In genomic region chr10:85971494-85971893, GRCh38 we compare ENCODE assay signal across 31 cellular contexts.
DNase-seq lines count a peak whose midpoint lies in the region; ATAC-seq and TF ChIP-seq lines count a peak whose summit lies in the region.
"Had no signal": no experiment of that assay in that cellular context is flagged by ENCODE, and none has a peak within 500 bp of the region (broad histone marks: within the 10 kb centered on the region; RNA-seq: fewer than 3 reads in every experiment).

No MANE protein-coding gene starts in this region.

- no peaks in the 10 kb centered on the region for H3K36me3 Mint-ChIP-seq in endodermal cell (ENCODE audit: low read depth)
- H3K36me3 Mint-ChIP-seq: CD14-positive monocyte; CD4-positive, alpha-beta memory T cell; CD4-positive, CD25-positive, alpha-beta regulatory T cell; CD8-positive, alpha-beta memory T cell; CD8-positive, alpha-beta T cell had no signal

- CTCF ChIA-PET in HEK293 (lab: Yijun Ruan, JAX): interaction anchor here (0.6 to 1.2 kb wide), 2 partner anchors 25 to 405 kb away, joined by 3 read pairs; no protein-coding TSS in a partner anchor

- no peak overlapping the region for H3K9ac ChIP-seq in endodermal cell (ENCODE audit: extremely low read depth, low read length, poor library complexity, severe bottlenecking)
- H3K9ac ChIP-seq: BLaER1; BLaER1 treated with 17β-estradiol and CSF1 and Interleukin-3, amounts not matched to agents 10 nM and 100 nM had no signal

- DNase-seq in endodermal cell (no peak), NCI-H69 (lab: John Stamatoyannopoulos, UW) (no peak)
- DNase-seq: 8988T; ACHN; AML-193; BE2C; C1 segment of cervical spinal cord; Caco-2; Calu3; CD4-positive, alpha-beta memory T cell; CD4-positive, alpha-beta T cell; CD4-positive, CD25-positive, alpha-beta regulatory T cell; CD8-positive, alpha-beta memory T cell; CD8-positive, alpha-beta T cell; COR-L47; DMS 273 treated with DMSO at 0.1 percent for 48 hours; DMS153; DMS53; DMS79; DMS79 treated with DMSO at 0.1 percent for 48 hours; DND-41; EL had no signal

- H3K4me3 Mint-ChIP-seq in endodermal cell: no peak overlapping the region
- H3K4me3 Mint-ChIP-seq: B cell; CD14-positive monocyte; CD4-positive, alpha-beta memory T cell; CD4-positive, alpha-beta T cell; CD4-positive, CD25-positive, alpha-beta regulatory T cell; CD8-positive, alpha-beta memory T cell; CD8-positive, alpha-beta T cell had no signal

- H3K27ac Mint-ChIP-seq in endodermal cell: no peak overlapping the region
- H3K27ac Mint-ChIP-seq: B cell; CD14-positive monocyte; CD4-positive, alpha-beta memory T cell; CD4-positive, alpha-beta T cell; CD4-positive, CD25-positive, alpha-beta regulatory T cell; CD8-positive, alpha-beta memory T cell; CD8-positive, alpha-beta T cell had no signal

- peaks cover 7% of the 10 kb centered on the region for H3K9me3 Mint-ChIP-seq in endodermal cell

- H3K36me3 ChIP-seq in HEK293 (ENCODE audit: control insufficient read depth in 2 of 2, insufficient read depth in 1 of 2, low read length in 2 of 2) (no peaks in the 10 kb centered on the region), endodermal cell (ENCODE audit: control insufficient read depth, insufficient read depth, low read length) (no peaks in the 10 kb centered on the region)
- H3K36me3 ChIP-seq: BE2C; BLaER1; BLaER1 treated with 17β-estradiol and CSF1 and Interleukin-3, amounts not matched to agents 10 nM and 100 nM had no signal

- TF ChIP-seq CTCF in HEK293 (tag by site-specific recombination; IDR thresholded peaks at IDR 0.05) (no peak), endodermal cell (conservative IDR thresholded peaks at IDR 0.05) (no peak)

- ATAC-seq in GM21367 (IDR thresholded peaks at IDR 0.05; ENCODE audit: unreplicated experiment): no peak
- ATAC-seq: A549; CD8-positive, alpha-beta T cell had no signal

- POLR2A ChIA-PET in HEK293 (lab: Yijun Ruan, JAX): no interaction called here

- no peaks in the 10 kb centered on the region for H3K27me3 ChIP-seq in endodermal cell (ENCODE audit: control insufficient read depth, insufficient read depth, low read length, poor library complexity, severe bottlenecking)
- H3K27me3 ChIP-seq: BE2C; BLaER1; BLaER1 treated with 17β-estradiol and CSF1 and Interleukin-3, amounts not matched to agents 10 nM and 100 nM had no signal

- H3K4me3 ChIP-seq in HEK293 (ENCODE audit: low read depth, low read length): no peak overlapping the region
- H3K4me3 ChIP-seq in endodermal cell (ENCODE audit: low read length): no peak overlapping the region
- H3K4me3 ChIP-seq: A549; BLaER1; BLaER1 treated with 17β-estradiol and CSF1 and Interleukin-3, amounts not matched to agents 10 nM and 100 nM had no signal

- no peaks in the 10 kb centered on the region for H3K9me3 ChIP-seq in HEK293 (ENCODE audit: control insufficient read depth, insufficient read depth, low read depth, low read length)
- H3K9me3 ChIP-seq in endodermal cell (ENCODE audit: control insufficient read depth, low read length): no peaks in the 10 kb centered on the region
- H3K9me3 ChIP-seq: A549, BE2C, Caco-2 had no signal

- H3K27ac ChIP-seq in HEK293 (ENCODE audit: extremely low read depth, low read depth, low read length) (no peak overlapping the region), endodermal cell (ENCODE audit: low read depth, low read length) (peak overlapping the region; percentile 69)
- H3K27ac ChIP-seq: 22Rv1; A549; BLaER1; BLaER1 treated with 17β-estradiol and CSF1 and Interleukin-3, amounts not matched to agents 10 nM and 100 nM; C4-2B had no signal

- peaks cover 1% of the 10 kb centered on the region for H3K27me3 Mint-ChIP-seq in endodermal cell (ENCODE audit: insufficient read depth)
- H3K27me3 Mint-ChIP-seq: CD4-positive, alpha-beta T cell had no signal

- no peaks in the 10 kb centered on the region for H3K4me1 Mint-ChIP-seq in endodermal cell
- H3K4me1 Mint-ChIP-seq: B cell; CD14-positive monocyte; CD4-positive, alpha-beta memory T cell; CD4-positive, CD25-positive, alpha-beta regulatory T cell; CD8-positive, alpha-beta memory T cell had no signal

- H3K4me1 ChIP-seq in HEK293 (ENCODE audit: control insufficient read depth, insufficient read depth, low read length): 0 out of 2 replicates have a peak, but pooled peaks cover 2% of the 10 kb centered on the region
- no peaks in the 10 kb centered on the region for H3K4me1 ChIP-seq in endodermal cell (ENCODE audit: control insufficient read depth, insufficient read depth, low read length)
- H3K4me1 ChIP-seq: A549; BE2C; BLaER1; BLaER1 treated with 17β-estradiol and CSF1 and Interleukin-3, amounts not matched to agents 10 nM and 100 nM; Caco-2 had no signal

TF ChIP-seq in HEK293, 187 proteins besides CTCF, POLR2A, EP300 and RAD21:
- no peak for TF ChIP-seq ZNF121 (tag by site-specific recombination; IDR thresholded peaks at IDR 0.05)
- TF ChIP-seq ZNF184 (tag by site-specific recombination; IDR thresholded peaks at IDR 0.05): peak; percentile 94
